In genomic region chr17:82830249-82830661, GRCh38 we compare ENCODE assay signal across 15 cellular contexts. TPM values are rescaled to one million over a fixed set of nuclear protein-coding genes. Genes with fewer than 3 reads are reported as not detected.
A peak's percentile ranks its signal among the peaks of the same experiment; 100 is the strongest.
DNase-seq lines count a peak whose midpoint lies in the region; ATAC-seq, FAIRE-seq and TF ChIP-seq lines count a peak whose summit lies in the region.
"Had no signal": no experiment of that assay in that cellular context is flagged by ENCODE, and none has a peak within 500 bp of the region (broad histone marks: within the 10 kb centered on the region; RNA-seq: fewer than 3 reads in every experiment).

No MANE protein-coding gene starts in this region.

- CTCF ChIA-PET in A673 (lab: Charles Lee) = no interaction called here

- POLR2A ChIA-PET in A673 (lab: Charles Lee; ENCODE audit: low non-redundant PET) = interaction anchor here (0.6 kb wide), 1 partner anchor 18 kb away, joined by 4 read pairs; no protein-coding TSS in a partner anchor

- FAIRE-seq in GM19239 (lab: Jason Lieb, UNC) = no peak

- H3K9ac ChIP-seq in colonic mucosa (ENCODE audit: low read depth in 2 of 2, low read length in 2 of 2) = no peak overlapping the region

- no peak overlapping the region for H3K4me3 ChIP-seq in A673 (ENCODE audit: low read depth, low read length, poor library complexity, severe bottlenecking)
- peak overlapping the region; percentile 42 for H3K4me3 ChIP-seq in coronary artery
- H3K4me3 ChIP-seq in colonic mucosa = no peak overlapping the region
- H3K4me3 ChIP-seq: left lung had no signal

- H3K9me3 ChIP-seq in A673 (ENCODE audit: low read depth, low read length, poor library complexity, severe bottlenecking) = no peaks in the 10 kb centered on the region
- H3K9me3 ChIP-seq in colonic mucosa = no peaks in the 10 kb centered on the region
- H3K9me3 ChIP-seq: left lung, vagina had no signal

- H3K4me1 ChIP-seq in A673 (ENCODE audit: insufficient read depth, low read length, poor library complexity, severe bottlenecking) (peaks cover 17% of the 10 kb centered on the region), colonic mucosa (no peaks in the 10 kb centered on the region)

- in situ Hi-C loops in KBM-7 (cut with MboI; ENCODE audit: low pct_unique_long_range_greater_than_20kb, low sequenced_read_pairs) = no loop called here

- H3K36me3 ChIP-seq in A673 (ENCODE audit: insufficient read depth, low read length, poor library complexity, severe bottlenecking) (peaks cover 2% of the 10 kb centered on the region), colonic mucosa (no peaks in the 10 kb centered on the region)

- H3K27ac ChIP-seq in A673 (ENCODE audit: low read depth, low read length, poor library complexity, severe bottlenecking) (peak overlapping the region; percentile 57), coronary artery (no peak overlapping the region), colonic mucosa (no peak overlapping the region)
- H3K27ac ChIP-seq: left lung, vagina had no signal

- peak; percentile 20 for ATAC-seq in left lobe of liver
- ATAC-seq in stimulated activated naive CD8-positive, alpha-beta T cell treated with anti-CD3 and anti-CD28 coated beads, Interleukin-15, Interleukin-2, amounts not matched to agents 100 U/mL and 50 U/mL, for 24 hours = no peak
- ATAC-seq: activated CD4-positive, CD25-positive, alpha-beta regulatory T cell treated with anti-CD3 and anti-CD28 coated beads, Interleukin-2, amount 50 U/mL, for 24 hours; HCT116; left lung had no signal

- no TSS peak for BruUV-seq in A673 (replicated peaks; lab: Mats Ljungman, UMichigan)

- intact Hi-C loops in A673 (cut with micrococcal nuclease; ENCODE audit: unreplicated experiment) (no loop called here), colonic mucosa (cut with DNase I) (no loop called here)

- peak; percentile 90 for DNase-seq in A673 (ENCODE audit: low spot score)
- DNase-seq in NCI-H2029 treated with DMSO at 0.1 percent for 48 hours (lab: John Stamatoyannopoulos, UW) = peak; percentile 27
- DNase-seq in coronary artery (ENCODE audit: low spot score) = no peak
- no peak for DNase-seq in left lobe of liver (ENCODE audit: low spot score)
- DNase-seq in colonic mucosa = no peak
- no peak for DNase-seq in KBM-7
- DNase-seq in GM19239 (ENCODE audit: insufficient read length, low spot score) = no peak
- DNase-seq in stimulated activated naive CD8-positive, alpha-beta T cell treated with anti-CD3 and anti-CD28 coated beads, Interleukin-15, Interleukin-2, amounts not matched to agents 100 U/mL and 50 U/mL, for 24 hours = no peak
- DNase-seq: activated T-cell treated with anti-CD3 and anti-CD28 coated beads, Interleukin-2, amount 50 U/mL, for 1 hour; glutamatergic neuron; left lung had no signal

- no peak for TF ChIP-seq CTCF in A673 (conservative IDR thresholded peaks at IDR 0.05; ENCODE audit: low read depth, low read length)
- no peak for TF ChIP-seq CTCF in coronary artery (IDR thresholded peaks at IDR 0.05)
- no peak for TF ChIP-seq CTCF in colonic mucosa (IDR thresholded peaks at IDR 0.05)

- H3K27me3 ChIP-seq in A673 (replicated peaks; ENCODE audit: insufficient read depth, low read depth, low read length, poor library complexity) = no peaks in the 10 kb centered on the region
- no peaks in the 10 kb centered on the region for H3K27me3 ChIP-seq in colonic mucosa
- H3K27me3 ChIP-seq: left lung, vagina had no signal

RNA-seq across cellular contexts. Expression of gene ZNF750, which starts 9.6 kb away (rescaled TPM):
- not detected in 2 replicates for total RNA-seq in A673 (2021)
- total RNA-seq in left lobe of liver = 0.08 TPM
- total RNA-seq in colonic mucosa = not detected
- total RNA-seq: osteocyte had no signal

Comparison
In these comparisons a context has a peak if more than half of its experiments do, and no peak if none do; other contexts are left out.
1. DNase-seq: peak in A673 (single experiment) and NCI-H2029 treated with DMSO at 0.1 percent for 48 hours (single experiment); none in coronary artery (single experiment), left lobe of liver (single experiment), colonic mucosa (single experiment), KBM-7 (single experiment), GM19239 (single experiment) and stimulated activated naive CD8-positive, alpha-beta T cell treated with anti-CD3 and anti-CD28 coated beads, Interleukin-15, Interleukin-2, amounts not matched to agents 100 U/mL and 50 U/mL, for 24 hours (single experiment).